In the genomic region with DNA sequence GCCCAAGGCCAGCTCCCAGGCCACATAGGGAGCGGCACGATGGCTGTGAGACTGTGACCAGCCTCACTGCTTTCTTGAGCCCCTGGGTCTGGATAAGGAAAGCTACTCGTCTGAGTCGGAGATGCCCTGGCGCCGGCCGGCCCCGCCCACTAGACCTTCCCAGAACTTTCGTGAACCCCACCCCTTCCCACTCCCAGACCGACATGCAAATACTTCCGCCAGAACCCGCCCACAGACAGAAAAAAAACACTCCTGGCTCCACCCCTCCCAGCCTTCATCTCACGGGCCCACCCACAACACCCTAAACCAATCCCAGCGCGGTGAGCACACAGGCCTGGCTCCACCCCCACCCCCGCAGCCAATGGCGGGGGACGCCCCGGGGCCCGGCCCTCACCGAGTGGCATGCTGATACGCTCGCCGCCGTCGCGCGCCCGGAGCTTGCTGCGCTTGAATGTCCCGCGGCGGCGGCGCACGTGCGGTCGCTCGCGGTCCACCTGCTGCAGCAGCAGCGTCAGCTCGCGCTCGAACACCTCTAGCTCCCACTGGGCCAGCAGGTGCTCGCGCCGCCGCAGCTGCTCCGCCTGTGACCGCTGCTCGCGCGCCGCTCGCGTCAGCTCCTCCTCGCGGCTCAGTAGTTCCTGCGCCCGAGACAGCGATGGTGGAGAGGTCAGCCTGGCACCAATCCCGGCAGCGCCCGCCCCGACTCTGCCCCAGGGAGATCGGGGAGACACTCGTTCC, we compare ENCODE assay signal across 8 cellular contexts. TPM values are rescaled to one million over a fixed set of nuclear protein-coding genes. Genes with fewer than 3 reads are reported as not detected.
DNase-seq lines count a peak whose midpoint lies in the region; ATAC-seq and TF ChIP-seq lines count a peak whose summit lies in the region.

No MANE protein-coding gene starts in this region.

- 32% methylated on average over 24 of the region's 67 CpGs for WGBS in suprapubic skin

- no TSS peak for BruUV-seq in OCI-LY7 (replicated peaks; lab: Mats Ljungman, UMichigan)

- no peak overlapping the region for H3K27ac Mint-ChIP-seq in endothelial cell (ENCODE audit: unreplicated experiment)

- H3K9me3 ChIP-seq in OCI-LY7 (ENCODE audit: low read length) (no peaks in the 10 kb centered on the region), lower lobe of right lung (no peaks in the 10 kb centered on the region), suprapubic skin (no peaks in the 10 kb centered on the region)

- H3K4me1 ChIP-seq in OCI-LY7 (ENCODE audit: insufficient read depth, low read length, poor library complexity, severe bottlenecking) (peaks cover 32% of the 10 kb centered on the region), lower lobe of right lung (peaks cover 52% of the 10 kb centered on the region), suprapubic skin (peaks cover 47% of the 10 kb centered on the region)

- H3K4me3 ChIP-seq in OCI-LY7 (ENCODE audit: low read depth, low read length, poor library complexity, severe bottlenecking) (no peak overlapping the region), lower lobe of right lung (peak overlapping the region; percentile 38), suprapubic skin (peak overlapping the region; percentile 42)

- H4K20me1 ChIP-seq in OCI-LY7 (ENCODE audit: insufficient read depth, low read length): no peaks in the 10 kb centered on the region

- no peak for TF ChIP-seq CTCF in OCI-LY7 (conservative IDR thresholded peaks at IDR 0.05; ENCODE audit: low read length)
- no peak for TF ChIP-seq CTCF in endothelial cell (IDR thresholded peaks at IDR 0.05; ENCODE audit: unreplicated experiment)
- no peak for TF ChIP-seq CTCF in lower lobe of right lung (IDR thresholded peaks at IDR 0.05)
- TF ChIP-seq CTCF in suprapubic skin (IDR thresholded peaks at IDR 0.05): no peak

- peaks cover 19% of the 10 kb centered on the region for H3K27me3 Mint-ChIP-seq in endothelial cell (ENCODE audit: unreplicated experiment)

- H2AFZ ChIP-seq in OCI-LY7 (ENCODE audit: low read length): no peak overlapping the region

- peak overlapping the region; percentile 83 for H3K4me3 Mint-ChIP-seq in endothelial cell (ENCODE audit: unreplicated experiment)

- POLR2A ChIA-PET in OCI-LY7 (lab: Charles Lee): no interaction called here

- TF ChIP-seq POLR2A in suprapubic skin (IDR thresholded peaks at IDR 0.05): no peak

- CTCF ChIA-PET in OCI-LY7 (lab: Charles Lee; ENCODE audit: unreplicated experiment): no interaction called here

- H3K4me2 ChIP-seq in OCI-LY7 (ENCODE audit: low read length): no peak overlapping the region

- H3K27ac ChIP-seq in OCI-LY7 (ENCODE audit: low read depth, low read length, poor library complexity, severe bottlenecking) (no peak overlapping the region), lower lobe of right lung (peak overlapping the region; percentile 68), suprapubic skin (peak overlapping the region; percentile 50)

- ATAC-seq in lower lobe of right lung: peak; percentile 96 to 97

- no peaks in the 10 kb centered on the region for H3K79me2 ChIP-seq in OCI-LY7 (ENCODE audit: insufficient read depth, low read depth, low read length)

- peaks cover 66% of the 10 kb centered on the region for H3K36me3 Mint-ChIP-seq in endothelial cell (ENCODE audit: low read depth, unreplicated experiment)

- intact Hi-C loops in OCI-LY7 (cut with micrococcal nuclease; ENCODE audit: unreplicated experiment) (no loop called here), lower lobe of right lung (cut with DNase I) (no loop called here)

- H3K9me2 ChIP-seq in OCI-LY7 (ENCODE audit: insufficient read depth, low read length): no peaks in the 10 kb centered on the region

- H3K36me3 ChIP-seq in OCI-LY7 (ENCODE audit: insufficient read depth, low read length) (peaks cover 55% of the 10 kb centered on the region), lower lobe of right lung (peaks cover 86% of the 10 kb centered on the region), suprapubic skin (peaks cover 53% of the 10 kb centered on the region)

- H3K9me3 Mint-ChIP-seq in endothelial cell (ENCODE audit: unreplicated experiment): no peaks in the 10 kb centered on the region

- H3K27me3 ChIP-seq in lower lobe of right lung (ENCODE audit: low read depth) (no peaks in the 10 kb centered on the region), suprapubic skin (no peaks in the 10 kb centered on the region)

- peak; percentile 94 for DNase-seq in D341Med (ENCODE audit: low spot score)
- DNase-seq in OCI-LY7 (ENCODE audit: low spot score): peak; percentile 21
- peak; percentile 91 for DNase-seq in endothelial cell (ENCODE audit: low spot score)
- peak; percentile 94 for DNase-seq in lower lobe of right lung
- peak; percentile 95 to 97 for DNase-seq in suprapubic skin (ENCODE audit: low spot score in 2 of 2)
- DNase-seq in effector CD4-positive, alpha-beta T cell: no peak
- no peak for DNase-seq in NCI-H146 treated with DMSO at 0.1 percent for 48 hours (lab: John Stamatoyannopoulos, UW; ENCODE audit: unreplicated experiment)
- DNase-seq in activated CD8-positive, alpha-beta memory T cell treated with anti-CD3 and anti-CD28 coated beads, Interleukin-2, amount 50 U/mL, for 48 hours: no peak

- H3K4me1 Mint-ChIP-seq in endothelial cell (ENCODE audit: unreplicated experiment): peaks cover 54% of the 10 kb centered on the region

- no peak for TF ChIP-seq EP300 in suprapubic skin (IDR thresholded peaks at IDR 0.05)

RNA-seq across cellular contexts. Expression of a gene that starts 7.0 kb away (rescaled TPM):
- total RNA-seq in OCI-LY7 (2014; rRNA removed; shearing (Covaris generic)): 32.0 and 33.4 TPM in 2 replicates
- total RNA-seq in OCI-LY7 (2022): 50.6 and 53.2 TPM in 2 replicates
- total RNA-seq in endothelial cell (ENCODE audit: unreplicated experiment): 238 TPM
- 113 TPM for total RNA-seq in lower lobe of right lung
- total RNA-seq in suprapubic skin: 10 to 100 TPM; 29.2 to 45.5 (median 37.0) TPM

RNA-seq across cellular contexts. Expression of a gene that starts 8.5 kb away (rescaled TPM):
- total RNA-seq in OCI-LY7 (2014; rRNA removed; shearing (Covaris generic)): 29.9 and 36.2 TPM in 2 replicates
- total RNA-seq in OCI-LY7 (2022) (66.7 and 70.7 TPM in 2 replicates), endothelial cell (ENCODE audit: unreplicated experiment) (76.1 TPM), lower lobe of right lung (32.4 TPM), suprapubic skin (10 to 100 TPM; 38.5 to 59.3 (median 43.6) TPM)

RNA-seq across cellular contexts. Expression of a gene that starts 11.4 kb away (rescaled TPM):
- 1.4 TPM in 1 of 2 replicates, not detected in the other for total RNA-seq in OCI-LY7 (2014; rRNA removed; shearing (Covaris generic))
- 0.68 and 1.6 TPM in 2 replicates for total RNA-seq in OCI-LY7 (2022)
- 2.0 TPM for total RNA-seq in endothelial cell (ENCODE audit: unreplicated experiment)
- 1.7 TPM for total RNA-seq in lower lobe of right lung
- 100 to 1,000 TPM in 3 of 4 donors, 10 to 100 TPM in 1; 32.6 to 183 (median 144) TPM for total RNA-seq in suprapubic skin

RNA-seq across cellular contexts. Expression of a gene that starts 30.9 kb away (rescaled TPM):
- total RNA-seq in OCI-LY7 (2014; rRNA removed; shearing (Covaris generic)): 57.6 and 95.4 TPM in 2 replicates
- 156 and 160 TPM in 2 replicates for total RNA-seq in OCI-LY7 (2022)
- total RNA-seq in endothelial cell (ENCODE audit: unreplicated experiment): 267 TPM
- 102 TPM for total RNA-seq in lower lobe of right lung
- total RNA-seq in suprapubic skin: 10 to 100 TPM; 14.9 to 21.6 (median 19.0) TPM

RNA-seq across cellular contexts. Expression of a gene that starts 31.2 kb away (rescaled TPM):
- total RNA-seq in OCI-LY7 (2014; rRNA removed; shearing (Covaris generic)): 59.6 and 59.7 TPM in 2 replicates
- total RNA-seq in OCI-LY7 (2022) (71.6 and 80.3 TPM in 2 replicates), endothelial cell (ENCODE audit: unreplicated experiment) (4.7 TPM), lower lobe of right lung (110 TPM), suprapubic skin (100 to 1,000 TPM in 1 of 4 donors, 10 to 100 TPM in 3; 40.3 to 150 (median 56.2) TPM)

Comparison
In these comparisons a context has a peak if more than half of its experiments do, and no peak if none do; other contexts are left out.
1. DNase-seq: peak in D341Med (single experiment), OCI-LY7 (single experiment), endothelial cell (single experiment), lower lobe of right lung (single experiment) and suprapubic skin (2 of 2); none in effector CD4-positive, alpha-beta T cell (single experiment), NCI-H146 treated with DMSO at 0.1 percent for 48 hours (single experiment) and activated CD8-positive, alpha-beta memory T cell treated with anti-CD3 and anti-CD28 coated beads, Interleukin-2, amount 50 U/mL, for 48 hours (single experiment).
2. RNA of a gene that starts 11.4 kb away (total RNA-seq): 32.6 to 183 TPM in suprapubic skin; 2.0 TPM in endothelial cell (single experiment), 1.7 TPM in lower lobe of right lung (single experiment) and 0.68 to 1.6 TPM in OCI-LY7; every median in the first group is over 10 times any median in the second.